In genomic region chr10:81873932-81874816, GRCh38 we compare ENCODE assay signal across 9 cellular contexts.
DNase-seq lines count a peak whose midpoint lies in the region; ATAC-seq lines count a peak whose summit lies in the region.
"Had no signal": no experiment of that assay in that cellular context is flagged by ENCODE, and none has a peak within 500 bp of the region (broad histone marks: within the 10 kb centered on the region; RNA-seq: fewer than 3 reads in every experiment).

No MANE protein-coding gene starts in this region.

- no peaks in the 10 kb centered on the region for H3K36me3 ChIP-seq in iPS-15b (ENCODE audit: control insufficient read depth, insufficient read depth, low read length)
- H3K36me3 ChIP-seq in stomach smooth muscle (ENCODE audit: control insufficient read depth in 2 of 2, insufficient read depth in 2 of 2, low read length in 2 of 2): no peaks in the 10 kb centered on the region

- H3K9ac ChIP-seq in iPS-15b (ENCODE audit: low read depth, low read length) (no peak overlapping the region), stomach smooth muscle (ENCODE audit: low read length in 2 of 2) (peak overlapping the region; percentile 21 to 34)

- H3K9me3 ChIP-seq in iPS-15b (ENCODE audit: control insufficient read depth, insufficient read depth, low read length) (no peaks in the 10 kb centered on the region), stomach smooth muscle (ENCODE audit: control insufficient read depth in 2 of 2, low read length in 2 of 2) (no peaks in the 10 kb centered on the region)

- peak; percentile 13 for DNase-seq in AG08396 (ENCODE audit: low spot score)
- DNase-seq in anterior cingulate cortex (lab: John Stamatoyannopoulos, UW): peak in 49 of 58 donors; percentile 13 to 82 (median 45)
- no peak for DNase-seq in HPDE6-E6E7 (ENCODE audit: extremely low spot score)
- no peak for DNase-seq in NCI-H2107 (lab: John Stamatoyannopoulos, UW)
- DNase-seq: activated B cell treated with CpG ODN at 0.5 μM for 24 hours had no signal

- H3K4me3 ChIP-seq in iPS-15b (ENCODE audit: low read depth, low read length): peak overlapping the region; percentile 62
- peak overlapping the region in 1 of 2 donors; percentile 69 for H3K4me3 ChIP-seq in stomach smooth muscle (ENCODE audit: low read length in 2 of 2)

- peaks cover 49% of the 10 kb centered on the region for H3K27me3 ChIP-seq in iPS-15b (ENCODE audit: control insufficient read depth, insufficient read depth, low read length)
- H3K27me3 ChIP-seq in stomach smooth muscle (ENCODE audit: control insufficient read depth in 1 of 2, insufficient read depth in 2 of 2, low read length in 2 of 2): peaks cover 3 to 15% of the 10 kb centered on the region in 2 donors

- peaks cover 16% of the 10 kb centered on the region for H3K4me1 ChIP-seq in iPS-15b (ENCODE audit: control insufficient read depth, insufficient read depth, low read length)
- H3K4me1 ChIP-seq in stomach smooth muscle (ENCODE audit: control insufficient read depth, insufficient read depth, low read length): peaks cover 20% of the 10 kb centered on the region

- no peak overlapping the region for H3K27ac ChIP-seq in stomach smooth muscle (ENCODE audit: low read length)

- peak; percentile 46 for ATAC-seq in HG02610 (IDR thresholded peaks at IDR 0.05; ENCODE audit: unreplicated experiment)
- ATAC-seq in GM19023 (IDR thresholded peaks at IDR 0.05; ENCODE audit: unreplicated experiment): no peak

Comparison
In these comparisons a context has a peak if more than half of its experiments do, and no peak if none do; other contexts are left out.
1. DNase-seq: peak in AG08396 (single experiment) and anterior cingulate cortex (49 of 58); none in HPDE6-E6E7 (single experiment) and NCI-H2107 (single experiment).